ENCODE assay signal across 1 cellular context in genomic region chr15:100334905-100335304, GRCh38.
TF ChIP-seq lines count a peak whose summit lies in the region.

No MANE protein-coding gene starts in this region.

TF ChIP-seq in HCT116, 20 proteins besides CTCF, POLR2A, EP300 and RAD21 (continued from another document):
- TF ChIP-seq MAX (IDR thresholded peaks at IDR 0.05) (no peak), YY1 (IDR thresholded peaks at IDR 0.05; ENCODE audit: extremely low read depth, insufficient replicate concordance, low read depth, low read length) (no peak), ZBTB33 (IDR thresholded peaks at IDR 0.05; ENCODE audit: extremely low read depth, insufficient replicate concordance, low read length) (no peak), EGR1 (IDR thresholded peaks at IDR 0.05; ENCODE audit: low read depth) (no peak)
